ENCODE assay signal across 12 cellular contexts in the genomic region with DNA sequence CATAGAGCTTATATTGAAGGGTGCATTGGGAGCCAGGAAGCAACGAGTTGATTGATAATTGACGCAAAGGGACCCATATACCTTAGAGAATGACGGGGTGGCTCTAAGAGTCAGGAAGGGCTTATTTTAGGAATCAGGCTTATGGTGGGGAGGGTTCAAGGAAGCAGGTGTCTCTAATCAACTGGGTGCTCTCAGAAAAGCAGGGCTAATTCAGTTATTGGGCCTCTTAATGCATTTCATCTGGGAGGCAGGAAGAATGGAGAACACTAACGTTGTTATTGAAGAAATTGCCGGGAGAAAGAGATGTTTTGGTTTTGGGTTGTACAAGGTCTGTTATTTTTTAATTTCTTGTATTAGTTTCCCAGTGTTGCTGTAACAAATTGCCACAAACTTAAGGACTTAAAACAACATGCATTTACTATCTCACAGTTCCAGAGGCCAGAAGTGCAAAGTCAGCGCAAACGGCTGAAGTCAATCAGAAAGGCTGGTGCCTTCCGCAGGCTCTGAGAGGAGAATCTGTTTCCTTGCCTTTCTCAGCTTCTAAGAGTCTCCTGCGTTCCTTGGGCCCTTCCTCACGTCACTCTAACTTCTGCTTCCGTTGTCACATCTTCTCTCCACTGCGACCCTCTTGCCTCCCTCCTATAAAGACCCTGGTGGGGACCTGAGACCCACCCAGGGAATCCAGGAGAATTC.
DNase-seq lines count a peak whose midpoint lies in the region; ATAC-seq and TF ChIP-seq lines count a peak whose summit lies in the region.
"Had no signal": no experiment of that assay in that cellular context is flagged by ENCODE, and none has a peak within 500 bp of the region (broad histone marks: within the 10 kb centered on the region; RNA-seq: fewer than 3 reads in every experiment).

No MANE protein-coding gene starts in this region.

- H3K27me3 ChIP-seq in PC-3 (ENCODE audit: low read length): peaks cover 19% of the 10 kb centered on the region
- H3K27me3 ChIP-seq: gastrocnemius medialis, Peyer's patch, sigmoid colon had no signal

- POLR2A ChIA-PET in activated CD4-positive, alpha-beta T cell treated with anti-CD3 and anti-CD28 coated beads for 36 hours (lab: Charles Lee): no interaction called here
- POLR2A ChIA-PET in PC-3 (lab: Charles Lee; ENCODE audit: unreplicated experiment): no interaction called here

- no peak for ATAC-seq in activated CD4-positive, alpha-beta T cell treated with anti-CD3 and anti-CD28 coated beads for 36 hours
- no peak for ATAC-seq in PC-3
- ATAC-seq in stimulated activated naive CD8-positive, alpha-beta T cell treated with anti-CD3 and anti-CD28 coated beads, Interleukin-15, amount 100 ng/mL, for 72 hours: no peak
- ATAC-seq in GM21825 (IDR thresholded peaks at IDR 0.05; ENCODE audit: unreplicated experiment): no peak
- no peak for ATAC-seq in GM21786 (IDR thresholded peaks at IDR 0.05; ENCODE audit: unreplicated experiment)

- H3K36me3 ChIP-seq in PC-3 (ENCODE audit: low read depth, low read length): no peaks in the 10 kb centered on the region
- H3K36me3 ChIP-seq: gastrocnemius medialis, Peyer's patch, sigmoid colon had no signal

- no peaks in the 10 kb centered on the region for H3F3A ChIP-seq in PC-3 (ENCODE audit: low read length, unreplicated experiment)

- H3K4me1 Mint-ChIP-seq in activated CD4-positive, alpha-beta T cell treated with anti-CD3 and anti-CD28 coated beads for 36 hours: peaks cover 8% of the 10 kb centered on the region
- H3K4me1 Mint-ChIP-seq in stimulated activated naive CD8-positive, alpha-beta T cell treated with anti-CD3 and anti-CD28 coated beads, Interleukin-15, amount 100 ng/mL, for 72 hours: peaks cover 12% of the 10 kb centered on the region

- H3K9ac ChIP-seq in PC-3 (ENCODE audit: low read length): no peak overlapping the region

- H3K4me3 Mint-ChIP-seq in activated CD4-positive, alpha-beta T cell treated with anti-CD3 and anti-CD28 coated beads for 36 hours: peak overlapping the region; percentile 5
- H3K4me3 Mint-ChIP-seq in stimulated activated naive CD8-positive, alpha-beta T cell treated with anti-CD3 and anti-CD28 coated beads, Interleukin-15, amount 100 ng/mL, for 72 hours: peak overlapping the region; percentile 51

- intact Hi-C loops in activated CD4-positive, alpha-beta T cell treated with anti-CD3 and anti-CD28 coated beads for 36 hours (cut with DNase I, micrococcal nuclease): loop anchor here (5.0 to 10.0 kb wide), 3 partner anchors 223 to 1015 kb away; no protein-coding TSS in a partner anchor
- intact Hi-C loops in PC-3 (cut with micrococcal nuclease): no loop called here

- no peaks in the 10 kb centered on the region for H3K36me3 Mint-ChIP-seq in activated CD4-positive, alpha-beta T cell treated with anti-CD3 and anti-CD28 coated beads for 36 hours (ENCODE audit: low read depth)
- H3K36me3 Mint-ChIP-seq: activated naive CD4-positive, alpha-beta T cell treated with anti-CD3 and anti-CD28 coated beads, Interleukin-2, amount 50 U/mL, for 72 hours had no signal

- TF ChIP-seq CTCF in PC-3 (conservative IDR thresholded peaks at IDR 0.05; ENCODE audit: low read depth, low read length): no peak

- H3K4me2 ChIP-seq in PC-3 (ENCODE audit: low read length): peak overlapping the region; percentile 84

- peak overlapping the region; percentile 63; the same call in 1 of the 2 replicates for H3K4me3 ChIP-seq in PC-3 (ENCODE audit: low read length)
- H3K4me3 ChIP-seq: gastrocnemius medialis had no signal

- no peaks in the 10 kb centered on the region for H3K4me1 ChIP-seq in PC-3 (ENCODE audit: insufficient read depth, low read length)
- H3K4me1 ChIP-seq: gastrocnemius medialis had no signal

- H3K27me3 Mint-ChIP-seq in activated CD4-positive, alpha-beta T cell treated with anti-CD3 and anti-CD28 coated beads for 36 hours: peaks cover 22% of the 10 kb centered on the region
- H3K27me3 Mint-ChIP-seq in stimulated activated naive CD8-positive, alpha-beta T cell treated with anti-CD3 and anti-CD28 coated beads, Interleukin-15, amount 100 ng/mL, for 72 hours: peaks cover 23% of the 10 kb centered on the region

- H3K27ac ChIP-seq in PC-3 (ENCODE audit: low read length): no peak overlapping the region
- H3K27ac ChIP-seq: gastrocnemius medialis, Peyer's patch had no signal

- H3K9me2 ChIP-seq in PC-3 (replicated peaks; ENCODE audit: low read length): no peaks in the 10 kb centered on the region

- H3K9me3 Mint-ChIP-seq in activated CD4-positive, alpha-beta T cell treated with anti-CD3 and anti-CD28 coated beads for 36 hours (ENCODE audit: low read depth): no peaks in the 10 kb centered on the region
- no peaks in the 10 kb centered on the region for H3K9me3 Mint-ChIP-seq in stimulated activated naive CD8-positive, alpha-beta T cell treated with anti-CD3 and anti-CD28 coated beads, Interleukin-15, amount 100 ng/mL, for 72 hours
- H3K9me3 Mint-ChIP-seq: activated naive CD4-positive, alpha-beta T cell treated with anti-CD3 and anti-CD28 coated beads, Interleukin-2, amount 50 U/mL, for 72 hours had no signal

- peak overlapping the region; percentile 81; the same call in 1 of the 2 replicates for H2AFZ ChIP-seq in PC-3 (ENCODE audit: low read length)

- DNase-seq in activated CD4-positive, alpha-beta T cell treated with anti-CD3 and anti-CD28 coated beads for 36 hours: no peak
- no peak for DNase-seq in activated CD4-positive, alpha-beta T cell treated with anti-CD3 and anti-CD28 coated beads, Interleukin-2, amount 50 U/mL, for 48 hours
- DNase-seq in PC-3 (no peak), inferior parietal cortex (ENCODE audit: extremely low spot score) (peak; percentile 51), NCI-H1930 (lab: John Stamatoyannopoulos, UW) (no peak)
- DNase-seq in stimulated activated naive CD8-positive, alpha-beta T cell treated with anti-CD3 and anti-CD28 coated beads, Interleukin-15, amount 100 ng/mL, for 72 hours: no peak

- CTCF ChIA-PET in activated CD4-positive, alpha-beta T cell treated with anti-CD3 and anti-CD28 coated beads for 36 hours (lab: Charles Lee): interaction anchor here (0.5 to 2.3 kb wide), 11 partner anchors 10 to 954 kb away, joined by 3 to 13 read pairs (median 3); no protein-coding TSS in a partner anchor
- CTCF ChIA-PET in PC-3 (lab: Charles Lee): interaction anchor here (0.6 to 1.2 kb wide), 2 partner anchors 20 to 196 kb away, joined by 4 read pairs; no protein-coding TSS in a partner anchor

- H3K9me3 ChIP-seq in PC-3 (ENCODE audit: low read length): no peaks in the 10 kb centered on the region
- H3K9me3 ChIP-seq: gastrocnemius medialis, Peyer's patch, sigmoid colon had no signal

- no peaks in the 10 kb centered on the region for H3K79me2 ChIP-seq in PC-3 (ENCODE audit: low read length)

- no peak overlapping the region for H3K27ac Mint-ChIP-seq in activated CD4-positive, alpha-beta T cell treated with anti-CD3 and anti-CD28 coated beads for 36 hours
- H3K27ac Mint-ChIP-seq in stimulated activated naive CD8-positive, alpha-beta T cell treated with anti-CD3 and anti-CD28 coated beads, Interleukin-15, amount 100 ng/mL, for 72 hours: no peak overlapping the region
- H3K27ac Mint-ChIP-seq: activated naive CD4-positive, alpha-beta T cell treated with anti-CD3 and anti-CD28 coated beads, Interleukin-2, amount 50 U/mL, for 72 hours had no signal

- no TSS peak for BruUV-seq in PC-3 (replicated peaks; lab: Mats Ljungman, UMichigan)

- H4K20me1 ChIP-seq in PC-3 (ENCODE audit: low read length): no peaks in the 10 kb centered on the region
